23 cellular contexts compared by ENCODE assay signal in genomic region chr13:29959086-29959485, GRCh38.
"Had no signal": no experiment of that assay in that cellular context is flagged by ENCODE, and none has a peak within 500 bp of the region (broad histone marks: within the 10 kb centered on the region; RNA-seq: fewer than 3 reads in every experiment).

No MANE protein-coding gene starts in this region.

- H3K36me3 Mint-ChIP-seq: memory B cell; mesothelial cell of epicardium; natural killer cell treated with Interleukin-12 subunit alpha and Interleukin-12 subunit beta and Interleukin-15 and Interleukin-18, amount 100 ng/mL, for 72 hours; neural progenitor cell; type B pancreatic cell had no signal

- H3K36me3 ChIP-seq: colonic mucosa, gastrocnemius medialis, heart right ventricle, left ventricle myocardium inferior, lower lobe of right lung, neural progenitor cell, pancreas, suprapubic skin, thyroid gland had no signal

- H3K4me3 ChIP-seq: colonic mucosa, gastrocnemius medialis, heart right ventricle, left ventricle myocardium inferior, lower lobe of right lung, neural progenitor cell, pancreas, suprapubic skin, thyroid gland had no signal

- H3K4me1 ChIP-seq: colonic mucosa, gastrocnemius medialis, left ventricle myocardium inferior, lower lobe of right lung, pancreas, suprapubic skin had no signal

- H3K27ac ChIP-seq: colonic mucosa, gastrocnemius medialis, heart right ventricle, left ventricle myocardium inferior, lower lobe of right lung, neural progenitor cell, pancreas, suprapubic skin, thyroid gland had no signal

- H3K9me3 Mint-ChIP-seq: memory B cell; natural killer cell treated with Interleukin-12 subunit alpha and Interleukin-12 subunit beta and Interleukin-15 and Interleukin-18, amount 100 ng/mL, for 72 hours had no signal

- H3K4me3 Mint-ChIP-seq: memory B cell; mesothelial cell of epicardium; natural killer cell treated with Interleukin-12 subunit alpha and Interleukin-12 subunit beta and Interleukin-15 and Interleukin-18, amount 100 ng/mL, for 72 hours; neural progenitor cell; type B pancreatic cell had no signal

- H3K9ac ChIP-seq: neural progenitor cell had no signal

- H3K9me3 ChIP-seq: colonic mucosa, gastrocnemius medialis, heart right ventricle, left ventricle myocardium inferior, lower lobe of right lung, pancreas, suprapubic skin, thyroid gland had no signal

- H3K27ac Mint-ChIP-seq: memory B cell; mesothelial cell of epicardium; natural killer cell treated with Interleukin-12 subunit alpha and Interleukin-12 subunit beta and Interleukin-15 and Interleukin-18, amount 100 ng/mL, for 72 hours; neural progenitor cell; progenitor cell of endocrine pancreas; type B pancreatic cell had no signal

- H3K27me3 ChIP-seq: colonic mucosa, neural progenitor cell, pancreas, suprapubic skin, thyroid gland had no signal

- DNase-seq: colonic mucosa; dermis blood vessel endothelial cell; gastrocnemius medialis; heart right ventricle; hypothalamus; kidney; left cardiac atrium; left ventricle myocardium inferior; lower lobe of right lung; nucleus accumbens; pancreas; right cardiac atrium; stimulated activated CD4-positive, alpha-beta T cell treated with anti-CD3 and anti-CD28 coated beads, Interleukin-12 subunit alpha, Interleukin-12 subunit beta, amount 100 ng/mL, for 4 hours; stimulated activated CD4-positive, alpha-beta T cell treated with anti-CD3 and anti-CD28 coated beads, Interleukin-2, amount 100 ng/mL, for 48 hours; stimulated activated naive CD4-positive, alpha-beta T cell treated with Interleukin-2 at 50 U/mL for 16 hours had no signal
